In genomic region chr9:130410443-130410842, GRCh38 we compare ENCODE assay signal across 27 cellular contexts. TPM values are rescaled to one million over a fixed set of nuclear protein-coding genes. Genes with fewer than 3 reads are reported as not detected.
"Had no signal": no experiment of that assay in that cellular context is flagged by ENCODE, and none has a peak within 500 bp of the region (broad histone marks: within the 10 kb centered on the region; RNA-seq: fewer than 3 reads in every experiment).

No MANE protein-coding gene starts in this region.

- H3K9me3 Mint-ChIP-seq: dendritic cell treated with granulocyte-macrophage colony-stimulating factor and Interleukin-4, amounts not matched to agents 40 ng/mL and 50 ng/mL, for 4 days; naive thymus-derived CD4-positive, alpha-beta T cell; nephron; stimulated activated effector memory CD8-positive, alpha-beta T cell treated with anti-CD3 and anti-CD28 coated beads, Interleukin-12 subunit alpha, Interleukin-12 subunit beta, amount 100 ng/mL, for 72 hours had no signal

- H3K36me3 Mint-ChIP-seq: naive thymus-derived CD4-positive, alpha-beta T cell; stimulated activated effector memory CD8-positive, alpha-beta T cell treated with anti-CD3 and anti-CD28 coated beads, Interleukin-12 subunit alpha, Interleukin-12 subunit beta, amount 100 ng/mL, for 72 hours had no signal

- H3K9me3 ChIP-seq: gastrocnemius medialis, lower lobe of right lung, ovary, psoas muscle, sigmoid colon, stomach, thyroid gland, upper lobe of left lung had no signal

- H3K4me3 Mint-ChIP-seq: dendritic cell treated with granulocyte-macrophage colony-stimulating factor and Interleukin-4, amounts not matched to agents 40 ng/mL and 50 ng/mL, for 4 days; naive thymus-derived CD4-positive, alpha-beta T cell; nephron; stimulated activated effector memory CD8-positive, alpha-beta T cell treated with anti-CD3 and anti-CD28 coated beads, Interleukin-12 subunit alpha, Interleukin-12 subunit beta, amount 100 ng/mL, for 72 hours had no signal

- H3K27ac Mint-ChIP-seq: dendritic cell treated with granulocyte-macrophage colony-stimulating factor and Interleukin-4, amounts not matched to agents 40 ng/mL and 50 ng/mL, for 4 days; naive thymus-derived CD4-positive, alpha-beta T cell; nephron; stimulated activated effector memory CD8-positive, alpha-beta T cell treated with anti-CD3 and anti-CD28 coated beads, Interleukin-12 subunit alpha, Interleukin-12 subunit beta, amount 100 ng/mL, for 72 hours had no signal

- H3K27me3 ChIP-seq: gastrocnemius medialis, ovary, sigmoid colon, stomach, thyroid gland, upper lobe of left lung had no signal

- H3K27ac ChIP-seq: gastrocnemius medialis, lower lobe of right lung, ovary, psoas muscle, stomach, thyroid gland, upper lobe of left lung had no signal

- H3K4me1 Mint-ChIP-seq: naive thymus-derived CD4-positive, alpha-beta T cell; nephron; stimulated activated effector memory CD8-positive, alpha-beta T cell treated with anti-CD3 and anti-CD28 coated beads, Interleukin-12 subunit alpha, Interleukin-12 subunit beta, amount 100 ng/mL, for 72 hours had no signal

- H3K4me3 ChIP-seq: gastrocnemius medialis, lower lobe of right lung, ovary, psoas muscle, sigmoid colon, stomach, thyroid gland, upper lobe of left lung had no signal

- H3K36me3 ChIP-seq: gastrocnemius medialis, lower lobe of right lung, ovary, thyroid gland, upper lobe of left lung had no signal

- H3K4me1 ChIP-seq: gastrocnemius medialis, lower lobe of right lung, psoas muscle, thyroid gland, upper lobe of left lung had no signal

- DNase-seq: caudate nucleus; cerebellar nuclear complex; effector memory CD4-positive, alpha-beta T cell; foreskin fibroblast; gastrocnemius medialis; head of caudate nucleus; left cardiac atrium; left ventricle myocardium superior; lower lobe of right lung; naive thymus-derived CD4-positive, alpha-beta T cell; occipital lobe; ovary; posterior cingulate gyrus; psoas muscle; right cardiac atrium; sigmoid colon; stimulated activated CD4-positive, alpha-beta T cell treated with anti-CD3 and anti-CD28 coated beads, Interleukin-2, amount 100 ng/mL, for 24 hours; stimulated activated CD4-positive, alpha-beta T cell treated with anti-CD3 and anti-CD28 coated beads, Interleukin-4, amount 100 ng/mL, for 24 hours; stimulated activated naive CD4-positive, alpha-beta T cell treated with Interleukin-2 at 50 U/mL for 16 hours; stomach; thyroid gland; upper lobe of left lung had no signal

- FAIRE-seq: endothelial cell of umbilical vein, urothelium cell line had no signal

RNA-seq across cellular contexts. Expression of gene ASS1, which starts 34.3 kb away (rescaled TPM):
- polyA plus RNA-seq: naive thymus-derived CD4-positive, alpha-beta T cell had no signal
